Comparison of ENCODE assay signal across 11 cellular contexts in genomic region chr13:114112826-114113322, GRCh38. TPM values are rescaled to one million over a fixed set of nuclear protein-coding genes. Genes with fewer than 3 reads are reported as not detected.
DNase-seq lines count a peak whose midpoint lies in the region; ATAC-seq and TF ChIP-seq lines count a peak whose summit lies in the region.
"Had no signal": no experiment of that assay in that cellular context is flagged by ENCODE, and none has a peak within 500 bp of the region (broad histone marks: within the 10 kb centered on the region; RNA-seq: fewer than 3 reads in every experiment).

No MANE protein-coding gene starts in this region.

- CTCF ChIA-PET in activated CD4-positive, alpha-beta memory T cell treated with anti-CD3 and anti-CD28 coated beads for 36 hours (lab: Charles Lee) = interaction anchor here (1.0 to 1.3 kb wide), 3 partner anchors 12 to 48 kb away, joined by 3 to 4 read pairs (median 3); no protein-coding TSS in a partner anchor

- POLR2A ChIA-PET in activated CD4-positive, alpha-beta memory T cell treated with anti-CD3 and anti-CD28 coated beads for 36 hours (lab: Charles Lee) = no interaction called here

- H3K36me3 ChIP-seq in HUES48 (ENCODE audit: control insufficient read depth, insufficient read depth, low read length) (no peaks in the 10 kb centered on the region), right atrium auricular region (no peaks in the 10 kb centered on the region), gastrocnemius medialis (no peaks in the 10 kb centered on the region)
- H3K36me3 ChIP-seq: ascending aorta had no signal

- H3K27ac Mint-ChIP-seq in activated CD4-positive, alpha-beta memory T cell treated with anti-CD3 and anti-CD28 coated beads for 36 hours = peak overlapping the region; percentile 42

- DNase-seq in activated CD4-positive, alpha-beta memory T cell treated with anti-CD3 and anti-CD28 coated beads for 36 hours = peak; percentile 8
- peak; percentile 42 for DNase-seq in right atrium auricular region (ENCODE audit: low spot score)
- DNase-seq in gastrocnemius medialis = peak in 1 of 2 donors; percentile 7
- no peak for DNase-seq in A172 (ENCODE audit: low spot score)
- DNase-seq in T1000 (lab: John Stamatoyannopoulos, UW) = no peak
- DNase-seq in omental fat pad (ENCODE audit: low spot score) = no peak

- H3K27me3 Mint-ChIP-seq in activated CD4-positive, alpha-beta memory T cell treated with anti-CD3 and anti-CD28 coated beads for 36 hours = no peaks in the 10 kb centered on the region

- H3K27me3 ChIP-seq in HUES48 (ENCODE audit: control insufficient read depth, insufficient read depth, low read length) = no peaks in the 10 kb centered on the region
- H3K27me3 ChIP-seq in right atrium auricular region = no peaks in the 10 kb centered on the region
- no peaks in the 10 kb centered on the region for H3K27me3 ChIP-seq in gastrocnemius medialis
- H3K27me3 ChIP-seq: ascending aorta, tibial artery had no signal

- ATAC-seq in gastrocnemius medialis (no peak), HG03280 (IDR thresholded peaks at IDR 0.05; ENCODE audit: unreplicated experiment) (no peak), omental fat pad (ENCODE audit: low FRiP score) (no peak)

- peak overlapping the region; percentile 75 for H3K27ac ChIP-seq in HUES48 (ENCODE audit: low read depth, low read length)
- no peak overlapping the region for H3K27ac ChIP-seq in right atrium auricular region
- H3K27ac ChIP-seq in gastrocnemius medialis = peak overlapping the region; percentile 77 to 88 (median 84)
- H3K27ac ChIP-seq: ascending aorta, tibial artery had no signal

- no peak for TF ChIP-seq CTCF in right atrium auricular region (IDR thresholded peaks at IDR 0.05)
- no peak for TF ChIP-seq CTCF in gastrocnemius medialis (IDR thresholded peaks at IDR 0.05 in 4 of 5, conservative IDR thresholded peaks at IDR 0.05 in 1 of 5)
- TF ChIP-seq CTCF in omental fat pad (IDR thresholded peaks at IDR 0.05) = no peak

- intact Hi-C loops in activated CD4-positive, alpha-beta memory T cell treated with anti-CD3 and anti-CD28 coated beads for 36 hours (cut with micrococcal nuclease) = loop anchor here (5.0 kb wide), 2 partner anchors 34 to 161 kb away; no protein-coding TSS in a partner anchor
- intact Hi-C loops in gastrocnemius medialis (cut with DNase I; ENCODE audit: low total_unique reads) = no loop called here

- no peak overlapping the region for H3K9ac ChIP-seq in HUES48 (ENCODE audit: low read depth, low read length)

- no peak for TF ChIP-seq POLR2A in gastrocnemius medialis (IDR thresholded peaks at IDR 0.05)

- in situ Hi-C loops in gastrocnemius medialis (cut with MboI; ENCODE audit: low sequenced_read_pairs in 4 of 4) = no loop called here

- H3K4me3 ChIP-seq in HUES48 (ENCODE audit: low read depth, low read length) = no peak overlapping the region
- no peak overlapping the region for H3K4me3 ChIP-seq in right atrium auricular region
- H3K4me3 ChIP-seq in gastrocnemius medialis = no peak overlapping the region
- H3K4me3 ChIP-seq: ascending aorta, lung, tibial artery had no signal

- H3K9me3 Mint-ChIP-seq in activated CD4-positive, alpha-beta memory T cell treated with anti-CD3 and anti-CD28 coated beads for 36 hours = no peaks in the 10 kb centered on the region

- H3K4me1 ChIP-seq in HUES48 (ENCODE audit: control insufficient read depth, insufficient read depth, low read length) (peaks cover 36% of the 10 kb centered on the region), right atrium auricular region (peaks cover 0 to 33% of the 10 kb centered on the region in 2 donors), gastrocnemius medialis (peaks cover 28 to 59% of the 10 kb centered on the region in 2 donors)
- H3K4me1 ChIP-seq: ascending aorta had no signal

- H3K36me3 Mint-ChIP-seq in activated CD4-positive, alpha-beta memory T cell treated with anti-CD3 and anti-CD28 coated beads for 36 hours = peaks cover 28% of the 10 kb centered on the region

- H3K9me3 ChIP-seq in HUES48 (ENCODE audit: control insufficient read depth, insufficient read depth, low read length) (no peaks in the 10 kb centered on the region), right atrium auricular region (no peaks in the 10 kb centered on the region), gastrocnemius medialis (no peaks in the 10 kb centered on the region)
- H3K9me3 ChIP-seq: ascending aorta, tibial artery had no signal

- no peak overlapping the region for H3K4me3 Mint-ChIP-seq in activated CD4-positive, alpha-beta memory T cell treated with anti-CD3 and anti-CD28 coated beads for 36 hours

- H3K4me1 Mint-ChIP-seq in activated CD4-positive, alpha-beta memory T cell treated with anti-CD3 and anti-CD28 coated beads for 36 hours (ENCODE audit: low read depth) = peaks cover 75% of the 10 kb centered on the region

RNA-seq across cellular contexts. Expression of gene RASA3, which starts 19.5 kb away (rescaled TPM):
- total RNA-seq in activated CD4-positive, alpha-beta memory T cell treated with anti-CD3 and anti-CD28 coated beads for 36 hours = 10 to 100 TPM; 45.9 to 49.3 TPM
- total RNA-seq in right atrium auricular region = 10 to 100 TPM; 10.2 to 13.2 TPM
- 10 to 100 TPM in 2 of 4 donors, 1 to 10 TPM in 2; 3.4 to 22.2 (median 10.8) TPM for total RNA-seq in gastrocnemius medialis
- total RNA-seq in A172 (2014; rRNA removed; shearing (Covaris generic)) = 17.8 and 21.4 TPM in 2 replicates
- 10 to 100 TPM; 28.1 to 73.4 (median 56.8) TPM for total RNA-seq in omental fat pad

Comparison
In these comparisons a context has a peak if more than half of its experiments do, and no peak if none do; other contexts are left out.
1. H3K27ac ChIP-seq: peak in HUES48 (single experiment) and gastrocnemius medialis (4 of 4); none in right atrium auricular region (0 of 2).
2. DNase-seq: peak in activated CD4-positive, alpha-beta memory T cell treated with anti-CD3 and anti-CD28 coated beads for 36 hours (single experiment) and right atrium auricular region (single experiment); none in A172 (single experiment), T1000 (single experiment) and omental fat pad (single experiment).